In genomic region chr14:58645641-58646040, GRCh38 we compare ENCODE assay signal across 8 cellular contexts. TPM values are rescaled to one million over a fixed set of nuclear protein-coding genes. Genes with fewer than 3 reads are reported as not detected.
"Had no signal": no experiment of that assay in that cellular context is flagged by ENCODE, and none has a peak within 500 bp of the region (broad histone marks: within the 10 kb centered on the region; RNA-seq: fewer than 3 reads in every experiment).

No MANE protein-coding gene starts in this region.

- ATAC-seq: HCT116 had no signal

- H3K9me3 Mint-ChIP-seq: HFFc6 had no signal

- H3K27ac ChIP-seq: GM23248 had no signal

- DNase-seq: GM23248, GOT3, HFFc6, IMR-90, KBM-7 had no signal

- H3K4me3 Mint-ChIP-seq: HFFc6 had no signal

- H3K4me3 ChIP-seq: GM23248, HAP-1 had no signal

- H3K9ac ChIP-seq: GM23248 had no signal

- H3K27ac Mint-ChIP-seq: HFFc6 had no signal

- H2AFZ ChIP-seq: GM23248 had no signal

- H3K4me1 ChIP-seq: HAP-1 had no signal

- H3K9me3 ChIP-seq: HAP-1 had no signal

RNA-seq across cellular contexts. Expression of gene DACT1, which starts 7.9 kb away (rescaled TPM):
- total RNA-seq: HT-29 had no signal
